21 cellular contexts compared by ENCODE assay signal in genomic region chr22:44862981-44863860, GRCh38.
DNase-seq lines count a peak whose midpoint lies in the region; ATAC-seq and TF ChIP-seq lines count a peak whose summit lies in the region.
"Had no signal": no experiment of that assay in that cellular context is flagged by ENCODE, and none has a peak within 500 bp of the region (broad histone marks: within the 10 kb centered on the region; RNA-seq: fewer than 3 reads in every experiment).

No MANE protein-coding gene starts in this region.

- H3K23ac ChIP-seq in H9 (ENCODE audit: insufficient read length, low read depth, low read length) (no peak overlapping the region), mesendoderm (ENCODE audit: low read length) (no peak overlapping the region)

- no peak overlapping the region for H3K9ac ChIP-seq in H9 (ENCODE audit: extremely low read depth, insufficient read length, low read length)
- no peak overlapping the region for H3K9ac ChIP-seq in mesendoderm (ENCODE audit: low read length)
- H3K9ac ChIP-seq: KMS-11 had no signal

- DNase-seq in Calu3 (no peak), H9 (peak; percentile 73), RWPE2 (ENCODE audit: low spot score) (peak; percentile 60), mesendoderm (peak; percentile 60), ascending aorta (ENCODE audit: low spot score in 2 of 2) (no peak)
- DNase-seq in central memory CD4-positive, alpha-beta T cell: no peak
- DNase-seq: activated CD4-positive, alpha-beta T cell treated with anti-CD3 and anti-CD28 coated beads, Interleukin-2, amount 10 ng/mL, durations not matched to agents 24 days and 14 days; activated naive CD4-positive, alpha-beta T cell treated with anti-CD3 and anti-CD28 coated beads, Interleukin-2, amount 10 ng/mL, durations not matched to agents 7 days and 5 days; amniotic stem cell; kidney glomerular epithelial cell; MV-4-11; NCI-H1930; NCI-H526 treated with DMSO at 0.1 percent for 48 hours; sigmoid colon; stimulated activated naive CD4-positive, alpha-beta T cell treated with Interleukin-2 at 50 U/mL for 16 hours had no signal

- H3K27ac ChIP-seq in H9 (ENCODE audit: insufficient read length, low read depth, low read length) (no peak overlapping the region), RWPE2 (ENCODE audit: poor library complexity, severe bottlenecking) (no peak overlapping the region), mesendoderm (ENCODE audit: low read depth, low read length) (no peak overlapping the region), ascending aorta (no peak overlapping the region)
- H3K27ac ChIP-seq: KMS-11, sigmoid colon, thoracic aorta had no signal

- no CpG with 5 or more reads among the region's 19 CpGs for WGBS in H9 (ENCODE audit: extremely low coverage, insufficient read length, low lambda C conversion rate)
- no CpG with 5 or more reads among the region's 19 CpGs for WGBS in mesendoderm (ENCODE audit: extremely low coverage, insufficient coverage, low lambda C conversion rate)

- ATAC-seq in RWPE2 (ENCODE audit: low read depth) (no peak), HG03521 (IDR thresholded peaks at IDR 0.05; ENCODE audit: unreplicated experiment) (no peak)
- ATAC-seq: SK-N-SH treated with all-trans-retinoic acid at 6 μM for 48 hours had no signal

- H3K4me1 Mint-ChIP-seq in Calu3 (ENCODE audit: low read depth, unreplicated experiment): peaks cover 11% of the 10 kb centered on the region
- H3K4me1 Mint-ChIP-seq in H9: peaks cover 0 to 20% of the 10 kb centered on the region in 2 experiments; a peak in 3 of 4 replicates
- H3K4me1 Mint-ChIP-seq: activated CD4-positive, alpha-beta T cell treated with anti-CD3 and anti-CD28 coated beads, Interleukin-2, amount 10 ng/mL, durations not matched to agents 24 days and 14 days; activated naive CD4-positive, alpha-beta T cell treated with anti-CD3 and anti-CD28 coated beads, Interleukin-2, amount 10 ng/mL, durations not matched to agents 7 days and 5 days; CD14-positive monocyte had no signal

- no TSS peak for BruUV-seq in Calu3 (replicated peaks; lab: Mats Ljungman, UMichigan)

- H4K5ac ChIP-seq in H9 (ENCODE audit: insufficient read length, low read depth, low read length) (no peak overlapping the region), mesendoderm (ENCODE audit: low read length) (no peak overlapping the region)

- H3K9me3 Mint-ChIP-seq in Calu3 (ENCODE audit: low read depth, unreplicated experiment) (no peaks in the 10 kb centered on the region), H9 (no peaks in the 10 kb centered on the region; a peak in 1 of 5 replicates)
- H3K9me3 Mint-ChIP-seq: activated CD4-positive, alpha-beta T cell treated with anti-CD3 and anti-CD28 coated beads, Interleukin-2, amount 10 ng/mL, durations not matched to agents 24 days and 14 days had no signal

- H3K4me3 ChIP-seq in RWPE2 (ENCODE audit: severe bottlenecking) (no peak overlapping the region), mesendoderm (ENCODE audit: low read length) (no peak overlapping the region), ascending aorta (no peak overlapping the region)
- H3K4me3 ChIP-seq: lung, sigmoid colon, thoracic aorta had no signal

- CTCF ChIA-PET in Calu3 (lab: Charles Lee): no interaction called here

- H2BK120ac ChIP-seq in H9 (ENCODE audit: low read depth, low read length, poor library complexity, severe bottlenecking) (no peak overlapping the region), mesendoderm (ENCODE audit: low read depth, low read length) (no peak overlapping the region)

- H4K8ac ChIP-seq in H9 (replicated peaks; ENCODE audit: insufficient read length, low read depth, low read length) (no peak overlapping the region), mesendoderm (ENCODE audit: low read depth, low read length) (no peak overlapping the region)

- H3K56ac ChIP-seq in H9 (ENCODE audit: insufficient read length, low read depth, low read length): no peak overlapping the region
- no peak overlapping the region for H3K56ac ChIP-seq in mesendoderm (ENCODE audit: low read length)

- H3K79me2 ChIP-seq in H9 (ENCODE audit: insufficient read depth, low read length) (no peaks in the 10 kb centered on the region), mesendoderm (ENCODE audit: control insufficient read depth, insufficient read depth, low read length) (no peaks in the 10 kb centered on the region)

- H2AK5ac ChIP-seq in H9 (ENCODE audit: insufficient read length, low read length): no peak overlapping the region
- no peak overlapping the region for H2AK5ac ChIP-seq in mesendoderm (ENCODE audit: low read length)

- H2BK20ac ChIP-seq in H9 (ENCODE audit: low read depth, low read length, poor library complexity, severe bottlenecking): no peak overlapping the region

- no peaks in the 10 kb centered on the region for H3K9me3 ChIP-seq in H9 (ENCODE audit: control insufficient read depth, low read depth, low read length)
- H3K9me3 ChIP-seq in RWPE2 (ENCODE audit: severe bottlenecking): no peaks in the 10 kb centered on the region
- no peaks in the 10 kb centered on the region for H3K9me3 ChIP-seq in ascending aorta
- H3K9me3 ChIP-seq: sigmoid colon, thoracic aorta had no signal

- TF ChIP-seq CTCF in Calu3 (IDR thresholded peaks at IDR 0.05; ENCODE audit: unreplicated experiment) (no peak), H9 (conservative IDR thresholded peaks at IDR 0.05) (no peak), RWPE2 (IDR thresholded peaks at IDR 0.05; ENCODE audit: poor library complexity, severe bottlenecking) (no peak), ascending aorta (IDR thresholded peaks at IDR 0.05) (no peak)

- no peak overlapping the region for H3K4ac ChIP-seq in H9 (ENCODE audit: low read depth, low read length)
- H3K4ac ChIP-seq in mesendoderm (ENCODE audit: low read depth, low read length): no peak overlapping the region

- H2BK15ac ChIP-seq in H9 (ENCODE audit: low read depth, low read length) (no peak overlapping the region), mesendoderm (replicated peaks; ENCODE audit: low read depth) (no peak overlapping the region)

- H3K27me3 Mint-ChIP-seq in Calu3 (ENCODE audit: unreplicated experiment) (no peaks in the 10 kb centered on the region), H9 (ENCODE audit: low read depth) (peaks cover 1% of the 10 kb centered on the region; the same call in 1 of the 2 replicates)
- H3K27me3 Mint-ChIP-seq: activated CD4-positive, alpha-beta T cell treated with anti-CD3 and anti-CD28 coated beads, Interleukin-2, amount 10 ng/mL, durations not matched to agents 24 days and 14 days; activated naive CD4-positive, alpha-beta T cell treated with anti-CD3 and anti-CD28 coated beads, Interleukin-2, amount 10 ng/mL, durations not matched to agents 7 days and 5 days had no signal

- H4K20me1 ChIP-seq in H9 (ENCODE audit: control insufficient read depth, insufficient read depth, insufficient read length): no peaks in the 10 kb centered on the region

- peak overlapping the region; percentile 65 for H3K27ac Mint-ChIP-seq in Calu3 (ENCODE audit: unreplicated experiment)
- H3K27ac Mint-ChIP-seq in H9: peak overlapping the region in 1 of 3 experiments; percentile 80; a peak in 1 of 7 replicates
- H3K27ac Mint-ChIP-seq: activated CD4-positive, alpha-beta T cell treated with anti-CD3 and anti-CD28 coated beads, Interleukin-2, amount 10 ng/mL, durations not matched to agents 24 days and 14 days; activated naive CD4-positive, alpha-beta T cell treated with anti-CD3 and anti-CD28 coated beads, Interleukin-2, amount 10 ng/mL, durations not matched to agents 7 days and 5 days; CD14-positive monocyte had no signal

- H3T11ph ChIP-seq in H9 (ENCODE audit: low read length): no peak overlapping the region

- H3K4me1 ChIP-seq in H9 (ENCODE audit: insufficient read depth, low read length) (no peaks in the 10 kb centered on the region), RWPE2 (ENCODE audit: insufficient read depth, poor library complexity, severe bottlenecking) (peaks cover 9% of the 10 kb centered on the region), mesendoderm (ENCODE audit: control insufficient read depth, low read depth, low read length) (no peaks in the 10 kb centered on the region), ascending aorta (no peaks in the 10 kb centered on the region)
- H3K4me1 ChIP-seq: sigmoid colon had no signal

- no peak overlapping the region for H2AFZ ChIP-seq in H9 (ENCODE audit: low read length)

- H3K79me1 ChIP-seq in H9 (ENCODE audit: insufficient read depth, low read depth, low read length, poor library complexity, severe bottlenecking): no peaks in the 10 kb centered on the region
- no peaks in the 10 kb centered on the region for H3K79me1 ChIP-seq in mesendoderm (ENCODE audit: low read length)

- H3K36me3 ChIP-seq in RWPE2 (ENCODE audit: low read depth) (no peaks in the 10 kb centered on the region), mesendoderm (ENCODE audit: control insufficient read depth, insufficient read depth, low read length) (no peaks in the 10 kb centered on the region), ascending aorta (no peaks in the 10 kb centered on the region)
- H3K36me3 ChIP-seq: sigmoid colon, thoracic aorta had no signal

- no peak overlapping the region for H3K18ac ChIP-seq in H9 (ENCODE audit: insufficient read length, low read depth, low read length)
- no peak overlapping the region for H3K18ac ChIP-seq in mesendoderm (ENCODE audit: low read length)

- H3K14ac ChIP-seq in H9 (ENCODE audit: insufficient read depth, low read length): no peak overlapping the region

- intact Hi-C loops in Calu3 (cut with micrococcal nuclease; ENCODE audit: unreplicated experiment) (no loop called here), ascending aorta (cut with DNase I) (no loop called here)

- no peaks in the 10 kb centered on the region for H3K23me2 ChIP-seq in H9 (ENCODE audit: insufficient read length, low read depth, low read length, poor library complexity, severe bottlenecking)

- no peaks in the 10 kb centered on the region for H3K27me3 ChIP-seq in H9 (ENCODE audit: insufficient read depth, low read length)
- no peaks in the 10 kb centered on the region for H3K27me3 ChIP-seq in RWPE2 (ENCODE audit: insufficient read depth, poor library complexity, severe bottlenecking)
- no peaks in the 10 kb centered on the region for H3K27me3 ChIP-seq in mesendoderm (ENCODE audit: insufficient read depth, low read length, poor library complexity)
- no peaks in the 10 kb centered on the region for H3K27me3 ChIP-seq in ascending aorta
- H3K27me3 ChIP-seq: sigmoid colon had no signal

- H3K36me3 Mint-ChIP-seq in Calu3 (ENCODE audit: insufficient read depth, unreplicated experiment): peaks cover 62% of the 10 kb centered on the region
- H3K36me3 Mint-ChIP-seq in H9 (ENCODE audit: insufficient read depth in 1 of 3, low read depth in 3 of 3): peaks cover 3 to 30% (median 20%) of the 10 kb centered on the region in 3 experiments; a peak in 6 of 7 replicates
- H3K36me3 Mint-ChIP-seq: activated naive CD4-positive, alpha-beta T cell treated with anti-CD3 and anti-CD28 coated beads, Interleukin-2, amount 10 ng/mL, durations not matched to agents 7 days and 5 days; CD14-positive monocyte had no signal

- no peak overlapping the region for H4K91ac ChIP-seq in H9 (ENCODE audit: insufficient read length, low read depth, low read length)

- no peak overlapping the region for H3K4me3 Mint-ChIP-seq in Calu3 (ENCODE audit: low read depth, unreplicated experiment)
- no peak overlapping the region for H3K4me3 Mint-ChIP-seq in H9
- H3K4me3 Mint-ChIP-seq: activated CD4-positive, alpha-beta T cell treated with anti-CD3 and anti-CD28 coated beads, Interleukin-2, amount 10 ng/mL, durations not matched to agents 24 days and 14 days; activated naive CD4-positive, alpha-beta T cell treated with anti-CD3 and anti-CD28 coated beads, Interleukin-2, amount 10 ng/mL, durations not matched to agents 7 days and 5 days; CD14-positive monocyte had no signal

- H2BK5ac ChIP-seq in H9 (ENCODE audit: insufficient read length, low read length) (no peak overlapping the region), mesendoderm (ENCODE audit: low read length) (no peak overlapping the region)

- H3K4me2 ChIP-seq in H9 (ENCODE audit: insufficient read depth, insufficient read length, low read length): no peak overlapping the region
- H3K4me2 ChIP-seq in mesendoderm (ENCODE audit: low read length): no peak overlapping the region
- H3K4me2 ChIP-seq: KMS-11 had no signal

- H2BK12ac ChIP-seq in H9 (ENCODE audit: insufficient read length, low read depth, low read length): no peak overlapping the region

Comparison
In these comparisons a context has a peak if more than half of its experiments do, and no peak if none do; other contexts are left out.
1. DNase-seq: peak in H9 (single experiment), RWPE2 (single experiment) and mesendoderm (single experiment); none in Calu3 (single experiment), ascending aorta (0 of 2) and central memory CD4-positive, alpha-beta T cell (single experiment).